12 cellular contexts compared by ENCODE assay signal in genomic region chr4:38002451-38003071, GRCh38. TPM values are rescaled to one million over a fixed set of nuclear protein-coding genes. Genes with fewer than 3 reads are reported as not detected.
DNase-seq lines count a peak whose midpoint lies in the region; ATAC-seq, FAIRE-seq and TF ChIP-seq lines count a peak whose summit lies in the region.
"Had no signal": no experiment of that assay in that cellular context is flagged by ENCODE, and none has a peak within 500 bp of the region (broad histone marks: within the 10 kb centered on the region; RNA-seq: fewer than 3 reads in every experiment).

No MANE protein-coding gene starts in this region.

- FAIRE-seq in keratinocyte (lab: Jason Lieb, UNC), result peak; percentile 34

- no peak overlapping the region for H3K4me2 ChIP-seq in keratinocyte (ENCODE audit: control insufficient read depth, extremely low read depth, insufficient read depth, low read depth, low read length)

- no peak overlapping the region for H3K27ac Mint-ChIP-seq in stimulated activated naive CD8-positive, alpha-beta T cell treated with anti-CD3 and anti-CD28 coated beads, Interleukin-15, amount 100 ng/mL, for 72 hours
- peak overlapping the region; percentile 14 for H3K27ac Mint-ChIP-seq in central memory CD8-positive, alpha-beta T cell (ENCODE audit: low read depth)

- no peak for TF ChIP-seq CTCF in keratinocyte (optimal IDR thresholded peaks at IDR 0.05 in 1 of 3, IDR thresholded peaks at IDR 0.05 in 1 of 3, conservative IDR thresholded peaks at IDR 0.05 in 1 of 3; ENCODE audit: extremely low read depth in 1 of 3, insufficient read depth in 2 of 3, low read length in 3 of 3)

- no peaks in the 10 kb centered on the region for H3K36me3 ChIP-seq in keratinocyte (ENCODE audit: control insufficient read depth in 2 of 2, extremely low read depth in 1 of 2, insufficient read depth in 2 of 2, low read length in 2 of 2)

- no peaks in the 10 kb centered on the region for H3K9me3 ChIP-seq in keratinocyte (ENCODE audit: control insufficient read depth, low read depth, low read length)

- no peak for DNase-seq in stimulated activated naive CD8-positive, alpha-beta T cell treated with anti-CD3 and anti-CD28 coated beads, Interleukin-15, amount 100 ng/mL, for 72 hours
- no peak for DNase-seq in stimulated activated naive CD8-positive, alpha-beta T cell treated with anti-CD3 and anti-CD28 coated beads, Interleukin-15, Interleukin-2, amounts not matched to agents 100 U/mL and 50 U/mL, for 24 hours
- DNase-seq in central memory CD8-positive, alpha-beta T cell (ENCODE audit: low spot score in 2 of 2), result no peak
- DNase-seq in keratinocyte (ENCODE audit: low read depth, low spot score) (no peak), NCI-H446 treated with DMSO at 0.1 percent for 48 hours (lab: John Stamatoyannopoulos, UW) (no peak), NCI-H146 treated with DMSO at 0.1 percent for 48 hours (lab: John Stamatoyannopoulos, UW; ENCODE audit: unreplicated experiment) (no peak)
- no peak for DNase-seq in activated naive CD4-positive, alpha-beta T cell (lab: John Stamatoyannopoulos, UW)
- no peak for DNase-seq in activated CD4-positive, CD25-positive, alpha-beta regulatory T cell (lab: John Stamatoyannopoulos, UW)
- DNase-seq: ACHN; activated naive CD8-positive, alpha-beta T cell treated with anti-CD3 and anti-CD28 coated beads, Interleukin-2, amount 50 U/mL, for 24 hours; NCI-H2171 treated with DMSO at 0.1 percent for 48 hours; substantia nigra had no signal

- no peak overlapping the region for H2AFZ ChIP-seq in keratinocyte (ENCODE audit: control insufficient read depth, low read length)

- no peaks in the 10 kb centered on the region for H3K27me3 ChIP-seq in keratinocyte (ENCODE audit: control insufficient read depth, extremely low read depth, insufficient read depth, low read length)

- peak; percentile 10 for ATAC-seq in stimulated activated naive CD8-positive, alpha-beta T cell treated with anti-CD3 and anti-CD28 coated beads, Interleukin-15, amount 100 ng/mL, for 72 hours
- no peak for ATAC-seq in stimulated activated naive CD8-positive, alpha-beta T cell treated with anti-CD3 and anti-CD28 coated beads, Interleukin-15, Interleukin-2, amounts not matched to agents 100 U/mL and 50 U/mL, for 24 hours
- peak; percentile 22 for ATAC-seq in central memory CD8-positive, alpha-beta T cell (replicated peaks; ENCODE audit: extremely low read depth, poor library complexity, severe bottlenecking)

- dilution Hi-C loops in keratinocyte (cut with MboI; ENCODE audit: extremely low pct_ligation_motif_present, low sequenced_read_pairs), result no loop called here

- no peak overlapping the region for H3K27ac ChIP-seq in keratinocyte (ENCODE audit: control insufficient read depth, insufficient read depth, low read length)

- no peak overlapping the region for H3K4me3 Mint-ChIP-seq in stimulated activated naive CD8-positive, alpha-beta T cell treated with anti-CD3 and anti-CD28 coated beads, Interleukin-15, amount 100 ng/mL, for 72 hours
- H3K4me3 Mint-ChIP-seq in central memory CD8-positive, alpha-beta T cell, result peak overlapping the region; percentile 36
- H3K4me3 Mint-ChIP-seq: activated naive CD8-positive, alpha-beta T cell treated with anti-CD3 and anti-CD28 coated beads, Interleukin-2, amount 50 U/mL, for 24 hours had no signal

- H4K20me1 ChIP-seq in keratinocyte (ENCODE audit: control insufficient read depth, extremely low read depth, insufficient read depth, low read length), result no peaks in the 10 kb centered on the region

- no peaks in the 10 kb centered on the region for H3K36me3 Mint-ChIP-seq in central memory CD8-positive, alpha-beta T cell (ENCODE audit: insufficient read depth)

- H3K27me3 Mint-ChIP-seq in stimulated activated naive CD8-positive, alpha-beta T cell treated with anti-CD3 and anti-CD28 coated beads, Interleukin-15, amount 100 ng/mL, for 72 hours, result no peaks in the 10 kb centered on the region
- no peaks in the 10 kb centered on the region for H3K27me3 Mint-ChIP-seq in central memory CD8-positive, alpha-beta T cell
- H3K27me3 Mint-ChIP-seq: activated naive CD8-positive, alpha-beta T cell treated with anti-CD3 and anti-CD28 coated beads, Interleukin-2, amount 50 U/mL, for 24 hours had no signal

- H3K9ac ChIP-seq in keratinocyte (ENCODE audit: control insufficient read depth, extremely low read depth, insufficient read depth, low read length), result no peak overlapping the region

- H3K9me3 Mint-ChIP-seq in stimulated activated naive CD8-positive, alpha-beta T cell treated with anti-CD3 and anti-CD28 coated beads, Interleukin-15, amount 100 ng/mL, for 72 hours, result no peaks in the 10 kb centered on the region
- H3K9me3 Mint-ChIP-seq in central memory CD8-positive, alpha-beta T cell, result no peaks in the 10 kb centered on the region
- H3K9me3 Mint-ChIP-seq: activated naive CD8-positive, alpha-beta T cell treated with anti-CD3 and anti-CD28 coated beads, Interleukin-2, amount 50 U/mL, for 24 hours had no signal

- H3K9me1 ChIP-seq in keratinocyte (ENCODE audit: control insufficient read depth, extremely low read depth, insufficient read depth, low read length), result no peaks in the 10 kb centered on the region

- H3K4me1 Mint-ChIP-seq in stimulated activated naive CD8-positive, alpha-beta T cell treated with anti-CD3 and anti-CD28 coated beads, Interleukin-15, amount 100 ng/mL, for 72 hours, result peaks cover 58% of the 10 kb centered on the region
- peaks cover 53% of the 10 kb centered on the region for H3K4me1 Mint-ChIP-seq in central memory CD8-positive, alpha-beta T cell

- H3K4me3 ChIP-seq in keratinocyte (ENCODE audit: control insufficient read depth in 2 of 3, extremely low read depth in 1 of 3, insufficient read depth in 2 of 3, low read depth in 1 of 3, low read length in 3 of 3), result no peak overlapping the region

- H3K79me2 ChIP-seq in keratinocyte (ENCODE audit: control insufficient read depth, insufficient read depth, low read length), result peaks cover 7% of the 10 kb centered on the region

- H3K4me1 ChIP-seq in keratinocyte (ENCODE audit: control insufficient read depth, extremely low read depth, insufficient read depth, low read length), result peaks cover 8% of the 10 kb centered on the region

RNA-seq across cellular contexts. Expression of gene PTTG2, which starts 42.4 kb away (rescaled TPM):
- not detected in 3 replicates for polyA plus RNA-seq in keratinocyte
- not detected for polyA plus RNA-seq in keratinocyte (2011; ENCODE audit: low read depth)
- polyA plus RNA-seq in keratinocyte (2011; cell fraction: cytosol; rRNA removed), result not detected in 2 replicates
- polyA plus RNA-seq in keratinocyte (2011; cell fraction: nucleus; rRNA removed), result not detected in 2 replicates
- polyA plus RNA-seq in keratinocyte (2012; ENCODE audit: low replicate concordance), result not detected in 2 replicates
- not detected in 3 replicates for polyA minus RNA-seq in keratinocyte
- polyA minus RNA-seq in keratinocyte (2011; cell fraction: cytosol; rRNA and poly(A)+ RNA removed), result not detected
- polyA minus RNA-seq in keratinocyte (2011; cell fraction: nucleus; rRNA and poly(A)+ RNA removed), result not detected in 2 replicates
